ENCODE assay signal across 16 cellular contexts in the genomic region with DNA sequence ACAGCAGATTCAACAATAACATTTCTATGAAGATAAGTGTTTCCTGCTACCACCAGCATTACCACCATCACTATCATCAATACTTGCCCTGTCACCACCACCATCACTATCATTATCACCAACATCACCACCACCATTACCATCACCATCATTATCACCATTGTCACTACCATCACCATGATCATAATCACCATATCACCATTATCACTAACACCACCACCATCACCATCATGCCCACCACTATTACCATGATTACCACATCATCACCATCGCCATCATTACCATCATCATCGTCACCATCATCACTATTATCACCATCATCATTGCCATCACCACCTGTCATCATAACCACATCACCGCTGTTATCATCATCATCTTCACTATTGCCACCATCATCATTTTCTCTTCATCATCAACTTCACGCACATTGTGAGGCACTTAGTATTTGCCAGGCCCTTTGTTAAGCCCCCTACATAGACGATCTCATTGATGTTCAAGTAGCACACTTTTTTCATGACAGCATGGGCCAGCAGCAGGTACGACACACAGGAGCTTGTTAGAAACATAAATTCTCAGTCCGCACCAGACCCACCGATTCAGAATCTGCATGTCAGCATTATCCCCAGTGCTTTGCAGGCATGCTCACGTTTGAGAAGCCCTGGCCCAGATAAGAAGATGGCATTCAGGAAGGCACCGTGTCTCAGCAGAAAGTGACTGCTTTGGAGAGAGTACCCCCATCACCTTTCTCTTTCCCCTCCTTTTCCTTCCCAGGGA.
"Had no signal": no experiment of that assay in that cellular context is flagged by ENCODE, and none has a peak within 500 bp of the region (broad histone marks: within the 10 kb centered on the region; RNA-seq: fewer than 3 reads in every experiment).

No MANE protein-coding gene starts in this region.

- DNase-seq: activated CD4-positive, alpha-beta memory T cell treated with anti-CD3 and anti-CD28 coated beads, Interleukin-2, amount 10 ng/mL, durations not matched to agents 7 days and 5 days; activated CD4-positive, alpha-beta T cell treated with anti-CD3 and anti-CD28 coated beads for 36 hours; activated gamma-delta T cell treated with Interleukin-2 at 50 U/mL for 16 hours; activated T-cell treated with anti-CD3 and anti-CD28 coated beads, Interleukin-2, amount 50 U/mL, for 72 hours; colonic mucosa; gastrocnemius medialis; heart right ventricle; nephron progenitor cell; stimulated activated CD4-positive, alpha-beta T cell treated with anti-CD3 and anti-CD28 coated beads, Interleukin-15, amount 100 ng/mL, for 24 hours; stimulated activated CD4-positive, alpha-beta T cell treated with anti-CD3 and anti-CD28 coated beads, Interleukin-4, amount 100 ng/mL, for 24 hours; stimulated activated naive CD8-positive, alpha-beta T cell treated with anti-CD3 and anti-CD28 coated beads, Interleukin-15, amount 100 ng/mL, for 72 hours; T1000; uterus had no signal

- H3K27ac ChIP-seq: ascending aorta, colonic mucosa, gastrocnemius medialis, heart right ventricle, uterus, VCaP had no signal

- H3K27me3 ChIP-seq: ascending aorta, colonic mucosa, gastrocnemius medialis, uterus had no signal

- H3K9me3 ChIP-seq: ascending aorta, colonic mucosa, gastrocnemius medialis, heart right ventricle, uterus had no signal

- ATAC-seq: activated CD4-positive, alpha-beta T cell treated with anti-CD3 and anti-CD28 coated beads for 36 hours; activated T-cell treated with anti-CD3 and anti-CD28 coated beads, Interleukin-2, amount 50 U/mL, for 72 hours; gastrocnemius medialis; heart right ventricle; stimulated activated naive CD8-positive, alpha-beta T cell treated with anti-CD3 and anti-CD28 coated beads, Interleukin-15, amount 100 ng/mL, for 72 hours had no signal

- H3K36me3 ChIP-seq: ascending aorta, colonic mucosa, gastrocnemius medialis, heart right ventricle, uterus had no signal

- H3K4me3 ChIP-seq: ascending aorta, colonic mucosa, gastrocnemius medialis, heart right ventricle, uterus had no signal

- H3K4me1 ChIP-seq: ascending aorta, colonic mucosa, gastrocnemius medialis, uterus had no signal

- FAIRE-seq: islet of Langerhans had no signal
